24 cellular contexts compared by ENCODE assay signal in genomic region chr3:29594261-29594660, GRCh38.
"Had no signal": no experiment of that assay in that cellular context is flagged by ENCODE, and none has a peak within 500 bp of the region (broad histone marks: within the 10 kb centered on the region; RNA-seq: fewer than 3 reads in every experiment).

No MANE protein-coding gene starts in this region.

- H3K4me3 ChIP-seq: SJSA1 had no signal

- H3K27ac Mint-ChIP-seq: activated CD8-positive, alpha-beta memory T cell treated with anti-CD3 and anti-CD28 coated beads, Interleukin-2, amount 10 ng/mL, durations not matched to agents 7 days and 5 days; activated naive CD4-positive, alpha-beta T cell treated with anti-CD3 and anti-CD28 coated beads, Interleukin-2, amount 50 U/mL, for 72 hours; activated naive CD8-positive, alpha-beta T cell treated with anti-CD3 and anti-CD28 coated beads, Interleukin-2, amount 50 U/mL, for 24 hours; activated T-cell treated with anti-CD3 and anti-CD28 coated beads, Interleukin-2, amount 50 U/mL, for 24 hours; T-helper 1 cell treated with Interleukin-12 subunit alpha and Interleukin-12 subunit beta and Interleukin-4 antibody, amounts not matched to agents 30 μg/mL and 1 μg/mL, for 36 hours; WTC11 had no signal

- H3K36me3 ChIP-seq: brain microvascular endothelial cell, SJSA1 had no signal

- H3K4me3 Mint-ChIP-seq: activated CD8-positive, alpha-beta memory T cell treated with anti-CD3 and anti-CD28 coated beads, Interleukin-2, amount 10 ng/mL, durations not matched to agents 7 days and 5 days; activated naive CD8-positive, alpha-beta T cell treated with anti-CD3 and anti-CD28 coated beads, Interleukin-2, amount 50 U/mL, for 24 hours; activated T-cell treated with anti-CD3 and anti-CD28 coated beads, Interleukin-2, amount 50 U/mL, for 24 hours; T-helper 1 cell treated with Interleukin-12 subunit alpha and Interleukin-12 subunit beta and Interleukin-4 antibody, amounts not matched to agents 30 μg/mL and 1 μg/mL, for 36 hours; WTC11 had no signal

- DNase-seq: activated CD4-positive, alpha-beta T cell treated with anti-CD3 and anti-CD28 coated beads for 48 hours; activated CD4-positive, alpha-beta T cell treated with anti-CD3 and anti-CD28 coated beads, Interleukin-2, amount 50 U/mL, for 4 hours; activated CD4-positive, CD25-positive, alpha-beta regulatory T cell treated with anti-CD3 and anti-CD28 coated beads, Interleukin-2, amount 50 U/mL, for 72 hours; activated CD8-positive, alpha-beta memory T cell treated with anti-CD3 and anti-CD28 coated beads, Interleukin-2, amount 10 ng/mL, durations not matched to agents 7 days and 5 days; activated effector memory CD4-positive, alpha-beta T cell treated with anti-CD3 and anti-CD28 coated beads, Interleukin-2, amount 50 U/mL, for 16 hours; activated naive CD4-positive, alpha-beta T cell treated with Interleukin-2 at 50 U/mL for 16 hours; activated naive CD8-positive, alpha-beta T cell treated with anti-CD3 and anti-CD28 coated beads, Interleukin-2, amount 50 U/mL, for 24 hours; activated T-cell treated with anti-CD3 and anti-CD28 coated beads, Interleukin-2, amount 50 U/mL, for 24 hours; amygdala; brain microvascular endothelial cell; MM.1S; NCI-H1105 treated with DMSO at 0.1 percent for 48 hours; NCI-H1436 treated with DMSO at 0.1 percent for 48 hours; NCI-H187 treated with DMSO at 0.1 percent for 48 hours; NCI-H2081 treated with DMSO at 0.1 percent for 48 hours; NCI-H446; NCI-H524; PC-3; SHP77 had no signal

- H3K4me1 Mint-ChIP-seq: activated CD8-positive, alpha-beta memory T cell treated with anti-CD3 and anti-CD28 coated beads, Interleukin-2, amount 10 ng/mL, durations not matched to agents 7 days and 5 days; activated naive CD8-positive, alpha-beta T cell treated with anti-CD3 and anti-CD28 coated beads, Interleukin-2, amount 50 U/mL, for 24 hours; WTC11 had no signal

- H3K27me3 ChIP-seq: brain microvascular endothelial cell, SJSA1 had no signal

- H3K36me3 Mint-ChIP-seq: activated CD8-positive, alpha-beta memory T cell treated with anti-CD3 and anti-CD28 coated beads, Interleukin-2, amount 10 ng/mL, durations not matched to agents 7 days and 5 days; activated naive CD4-positive, alpha-beta T cell treated with anti-CD3 and anti-CD28 coated beads, Interleukin-2, amount 50 U/mL, for 72 hours; WTC11 had no signal

- H3K9me3 Mint-ChIP-seq: activated naive CD4-positive, alpha-beta T cell treated with anti-CD3 and anti-CD28 coated beads, Interleukin-2, amount 50 U/mL, for 72 hours; T-helper 1 cell treated with Interleukin-12 subunit alpha and Interleukin-12 subunit beta and Interleukin-4 antibody, amounts not matched to agents 30 μg/mL and 1 μg/mL, for 36 hours had no signal

- H3K27ac ChIP-seq: brain microvascular endothelial cell, SJSA1 had no signal

- H3K9me3 ChIP-seq: SJSA1 had no signal

- H3K4me1 ChIP-seq: SJSA1 had no signal

- ATAC-seq: activated CD8-positive, alpha-beta memory T cell treated with anti-CD3 and anti-CD28 coated beads, Interleukin-2, amount 10 ng/mL, durations not matched to agents 7 days and 5 days; activated naive CD4-positive, alpha-beta T cell treated with anti-CD3 and anti-CD28 coated beads, Interleukin-2, amount 50 U/mL, for 72 hours; activated naive CD8-positive, alpha-beta T cell treated with anti-CD3 and anti-CD28 coated beads, Interleukin-2, amount 50 U/mL, for 24 hours; PC-3; SK-N-SH treated with all-trans-retinoic acid at 6 μM for 48 hours; WTC11 had no signal

- H3K27me3 Mint-ChIP-seq: activated CD8-positive, alpha-beta memory T cell treated with anti-CD3 and anti-CD28 coated beads, Interleukin-2, amount 10 ng/mL, durations not matched to agents 7 days and 5 days; activated naive CD8-positive, alpha-beta T cell treated with anti-CD3 and anti-CD28 coated beads, Interleukin-2, amount 50 U/mL, for 24 hours; activated T-cell treated with anti-CD3 and anti-CD28 coated beads, Interleukin-2, amount 50 U/mL, for 24 hours had no signal
